19 cellular contexts compared by ENCODE assay signal in the genomic region with DNA sequence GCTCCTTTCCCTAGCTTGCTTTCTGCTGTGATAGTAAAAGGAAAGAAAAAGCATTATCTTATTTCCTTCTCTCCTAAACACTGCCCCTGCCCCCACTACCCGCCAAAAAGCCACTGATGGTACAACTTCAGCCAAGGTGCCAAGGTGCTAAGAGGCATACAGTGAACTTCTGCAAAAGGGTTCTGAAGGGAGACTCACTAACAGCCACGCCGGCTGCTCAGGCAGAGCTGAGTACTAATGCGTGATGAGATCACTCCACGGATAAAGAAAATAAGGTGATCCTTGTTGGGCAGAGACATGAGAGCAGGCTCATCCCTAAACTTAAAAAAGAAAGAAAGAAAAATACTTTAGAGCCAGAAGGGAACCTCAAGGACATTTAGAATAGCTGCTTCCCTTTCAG.
"Had no signal": no experiment of that assay in that cellular context is flagged by ENCODE, and none has a peak within 500 bp of the region (broad histone marks: within the 10 kb centered on the region; RNA-seq: fewer than 3 reads in every experiment).

No MANE protein-coding gene starts in this region.

- ATAC-seq: activated CD8-positive, alpha-beta T cell treated with anti-CD3 and anti-CD28 coated beads, Interleukin-2, amount 10 ng/mL, durations not matched to agents 7 days and 5 days; right lobe of liver; stimulated activated naive B cell treated with anti-CD40 and anti-IgM and Interleukin-4, amounts not matched to agents 10 μg/mL and 1 μg/mL and 100 μg/mL, for 72 hours had no signal

- H3K9ac ChIP-seq: parathyroid adenoma had no signal

- DNase-seq: activated CD4-positive, alpha-beta T cell treated with anti-CD3 and anti-CD28 coated beads for 1 hour; activated CD4-positive, alpha-beta T cell treated with anti-CD3 and anti-CD28 coated beads, Interleukin-2, amount 50 U/mL, for 1 hour; activated CD8-positive, alpha-beta T cell treated with anti-CD3 and anti-CD28 coated beads, Interleukin-2, amount 10 ng/mL, durations not matched to agents 7 days and 5 days; activated gamma-delta T cell; effector memory CD4-positive, alpha-beta T cell; foreskin melanocyte; glutamatergic neuron; left ventricle myocardium superior; mammary epithelial cell; midbrain; nucleus accumbens; right lobe of liver; small intestine; stimulated activated CD4-positive, alpha-beta T cell treated with anti-CD3 and anti-CD28 coated beads, Interleukin-15, amount 100 ng/mL, for 24 hours; stimulated activated naive B cell treated with anti-CD40 and anti-IgM and Interleukin-4, amounts not matched to agents 10 μg/mL and 1 μg/mL and 100 μg/mL, for 72 hours; T-helper 9 cell had no signal

- H3K4me1 ChIP-seq: right lobe of liver had no signal

- H3K4me3 ChIP-seq: hepatocyte, right lobe of liver, tibial nerve had no signal

- H3K27me3 ChIP-seq: hepatocyte, right lobe of liver, tibial nerve had no signal

- H3K36me3 ChIP-seq: right lobe of liver, tibial nerve had no signal

- H3K27ac ChIP-seq: hepatocyte, parathyroid adenoma, right lobe of liver, tibial nerve had no signal

- H3K9me3 ChIP-seq: right lobe of liver, tibial nerve had no signal
